Comparison of ENCODE assay signal across 19 cellular contexts in the genomic region with DNA sequence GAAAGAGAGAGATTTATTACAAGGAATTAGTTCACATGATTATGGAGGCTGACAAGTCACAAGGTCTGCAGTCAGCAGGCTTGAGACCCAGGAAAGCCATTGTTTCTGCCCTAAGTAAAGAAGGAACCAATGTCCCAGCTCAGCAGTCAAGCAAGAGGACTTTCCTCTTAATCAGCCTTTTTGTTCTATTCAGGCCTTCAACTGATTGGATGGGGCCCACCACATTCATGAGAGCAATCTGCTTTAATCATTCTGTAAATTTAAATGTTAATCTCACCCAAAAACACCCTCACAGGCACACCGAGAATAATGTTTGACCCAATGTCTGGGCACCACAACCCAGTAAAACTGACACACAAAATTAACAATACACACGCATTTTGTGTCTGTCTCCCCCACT.
"Had no signal": no experiment of that assay in that cellular context is flagged by ENCODE, and none has a peak within 500 bp of the region (broad histone marks: within the 10 kb centered on the region; RNA-seq: fewer than 3 reads in every experiment).

No MANE protein-coding gene starts in this region.

- H3K4me3 Mint-ChIP-seq: mesothelial cell of epicardium, naive B cell had no signal

- H3K36me3 Mint-ChIP-seq: mesothelial cell of epicardium had no signal

- H3K27ac Mint-ChIP-seq: mesothelial cell of epicardium, naive B cell had no signal

- H3K4me1 ChIP-seq: esophagus muscularis mucosa, foreskin keratinocyte, gastroesophageal sphincter, heart left ventricle, left lung, lower lobe of right lung had no signal

- DNase-seq: dermis blood vessel endothelial cell; dorsolateral prefrontal cortex; effector CD4-positive, alpha-beta T cell; effector memory CD4-positive, alpha-beta T cell; foreskin keratinocyte; heart left ventricle; hypothalamus; left cardiac atrium; left lung; left ventricle myocardium superior; lower lobe of right lung; mesenchymal stem cell; mucosa of descending colon; naive B cell had no signal

- H3K36me3 ChIP-seq: esophagus muscularis mucosa, gastroesophageal sphincter, heart left ventricle, left lung, lower lobe of right lung had no signal

- H3K9me3 ChIP-seq: esophagus muscularis mucosa, gastroesophageal sphincter, heart left ventricle, left lung, lower lobe of right lung, mucosa of descending colon had no signal

- H3K4me3 ChIP-seq: coronary artery, dorsolateral prefrontal cortex, esophagus muscularis mucosa, gastroesophageal sphincter, heart left ventricle, hepatocyte, left lung, lower lobe of right lung, mucosa of descending colon had no signal

- H3K27ac ChIP-seq: coronary artery, dorsolateral prefrontal cortex, esophagus muscularis mucosa, foreskin keratinocyte, gastroesophageal sphincter, heart left ventricle, hepatocyte, left lung, lower lobe of right lung had no signal

- H3K4me1 Mint-ChIP-seq: naive B cell had no signal
